Comparison of ENCODE assay signal across 1 cellular context in the genomic region with DNA sequence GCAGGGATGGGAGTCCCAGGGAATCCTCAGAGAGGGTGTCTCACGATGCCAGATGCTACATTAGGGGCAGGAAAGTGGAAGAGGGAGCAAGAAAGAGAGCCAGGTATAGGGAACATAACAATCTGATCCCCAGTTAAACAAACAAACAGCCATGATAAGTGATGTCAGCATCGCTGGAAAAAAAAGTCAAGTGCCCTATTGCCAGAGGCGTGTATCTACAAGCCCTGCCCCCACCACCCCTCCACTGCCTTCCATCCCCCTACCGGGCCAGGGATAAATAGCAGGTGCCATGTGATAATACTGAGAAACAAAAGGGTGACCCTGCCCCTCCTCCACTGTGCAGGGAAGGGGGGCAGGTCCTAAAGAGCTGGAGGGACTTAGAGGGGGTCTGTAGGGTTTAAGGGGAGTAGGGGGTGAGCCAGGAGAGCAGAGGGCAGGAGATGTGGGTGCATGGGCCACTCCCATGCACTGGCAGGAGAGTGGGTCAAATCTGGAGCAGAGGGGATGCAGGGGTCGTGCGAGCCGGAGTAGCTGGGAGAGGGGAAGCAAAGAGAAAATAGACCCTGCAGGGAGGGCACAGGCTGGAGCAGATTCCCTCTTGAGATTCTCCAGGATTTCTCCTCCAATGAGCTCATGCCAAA.
TF ChIP-seq lines count a peak whose summit lies in the region.

No MANE protein-coding gene starts in this region.

TF ChIP-seq in GM12878, 131 proteins besides CTCF, POLR2A, EP300 and RAD21 (continued from another document):
- TF ChIP-seq, protein P1, sequence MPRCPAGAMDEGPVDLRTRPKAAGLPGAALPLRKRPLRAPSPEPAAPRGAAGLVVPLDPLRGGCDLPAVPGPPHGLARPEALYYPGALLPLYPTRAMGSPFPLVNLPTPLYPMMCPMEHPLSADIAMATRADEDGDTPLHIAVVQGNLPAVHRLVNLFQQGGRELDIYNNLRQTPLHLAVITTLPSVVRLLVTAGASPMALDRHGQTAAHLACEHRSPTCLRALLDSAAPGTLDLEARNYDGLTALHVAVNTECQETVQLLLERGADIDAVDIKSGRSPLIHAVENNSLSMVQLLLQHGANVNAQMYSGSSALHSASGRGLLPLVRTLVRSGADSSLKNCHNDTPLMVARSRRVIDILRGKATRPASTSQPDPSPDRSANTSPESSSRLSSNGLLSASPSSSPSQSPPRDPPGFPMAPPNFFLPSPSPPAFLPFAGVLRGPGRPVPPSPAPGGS (IDR thresholded peaks at IDR 0.05; ENCODE audit: borderline replicate concordance, insufficient read depth, low read depth, low read length, poor library complexity, severe bottlenecking): no peak
- TF ChIP-seq, protein P2, sequence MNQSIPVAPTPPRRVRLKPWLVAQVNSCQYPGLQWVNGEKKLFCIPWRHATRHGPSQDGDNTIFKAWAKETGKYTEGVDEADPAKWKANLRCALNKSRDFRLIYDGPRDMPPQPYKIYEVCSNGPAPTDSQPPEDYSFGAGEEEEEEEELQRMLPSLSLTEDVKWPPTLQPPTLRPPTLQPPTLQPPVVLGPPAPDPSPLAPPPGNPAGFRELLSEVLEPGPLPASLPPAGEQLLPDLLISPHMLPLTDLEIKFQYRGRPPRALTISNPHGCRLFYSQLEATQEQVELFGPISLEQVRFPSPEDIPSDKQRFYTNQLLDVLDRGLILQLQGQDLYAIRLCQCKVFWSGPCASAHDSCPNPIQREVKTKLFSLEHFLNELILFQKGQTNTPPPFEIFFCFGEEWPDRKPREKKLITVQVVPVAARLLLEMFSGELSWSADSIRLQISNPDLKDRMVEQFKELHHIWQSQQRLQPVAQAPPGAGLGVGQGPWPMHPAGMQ (IDR thresholded peaks at IDR 0.05; ENCODE audit: borderline replicate concordance): no peak
- TF ChIP-seq, protein P3, sequence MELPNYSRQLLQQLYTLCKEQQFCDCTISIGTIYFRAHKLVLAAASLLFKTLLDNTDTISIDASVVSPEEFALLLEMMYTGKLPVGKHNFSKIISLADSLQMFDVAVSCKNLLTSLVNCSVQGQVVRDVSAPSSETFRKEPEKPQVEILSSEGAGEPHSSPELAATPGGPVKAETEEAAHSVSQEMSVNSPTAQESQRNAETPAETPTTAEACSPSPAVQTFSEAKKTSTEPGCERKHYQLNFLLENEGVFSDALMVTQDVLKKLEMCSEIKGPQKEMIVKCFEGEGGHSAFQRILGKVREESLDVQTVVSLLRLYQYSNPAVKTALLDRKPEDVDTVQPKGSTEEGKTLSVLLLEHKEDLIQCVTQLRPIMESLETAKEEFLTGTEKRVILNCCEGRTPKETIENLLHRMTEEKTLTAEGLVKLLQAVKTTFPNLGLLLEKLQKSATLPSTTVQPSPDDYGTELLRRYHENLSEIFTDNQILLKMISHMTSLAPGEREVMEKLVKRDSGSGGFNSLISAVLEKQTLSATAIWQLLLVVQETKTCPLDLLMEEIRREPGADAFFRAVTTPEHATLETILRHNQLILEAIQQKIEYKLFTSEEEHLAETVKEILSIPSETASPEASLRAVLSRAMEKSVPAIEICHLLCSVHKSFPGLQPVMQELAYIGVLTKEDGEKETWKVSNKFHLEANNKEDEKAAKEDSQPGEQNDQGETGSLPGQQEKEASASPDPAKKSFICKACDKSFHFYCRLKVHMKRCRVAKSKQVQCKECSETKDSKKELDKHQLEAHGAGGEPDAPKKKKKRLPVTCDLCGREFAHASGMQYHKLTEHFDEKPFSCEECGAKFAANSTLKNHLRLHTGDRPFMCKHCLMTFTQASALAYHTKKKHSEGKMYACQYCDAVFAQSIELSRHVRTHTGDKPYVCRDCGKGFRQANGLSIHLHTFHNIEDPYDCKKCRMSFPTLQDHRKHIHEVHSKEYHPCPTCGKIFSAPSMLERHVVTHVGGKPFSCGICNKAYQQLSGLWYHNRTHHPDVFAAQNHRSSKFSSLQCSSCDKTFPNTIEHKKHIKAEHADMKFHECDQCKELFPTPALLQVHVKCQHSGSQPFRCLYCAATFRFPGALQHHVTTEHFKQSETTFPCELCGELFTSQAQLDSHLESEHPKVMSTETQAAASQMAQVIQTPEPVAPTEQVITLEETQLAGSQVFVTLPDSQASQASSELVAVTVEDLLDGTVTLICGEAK (IDR thresholded peaks at IDR 0.05; ENCODE audit: borderline replicate concordance): no peak
- TF ChIP-seq, protein P4, sequence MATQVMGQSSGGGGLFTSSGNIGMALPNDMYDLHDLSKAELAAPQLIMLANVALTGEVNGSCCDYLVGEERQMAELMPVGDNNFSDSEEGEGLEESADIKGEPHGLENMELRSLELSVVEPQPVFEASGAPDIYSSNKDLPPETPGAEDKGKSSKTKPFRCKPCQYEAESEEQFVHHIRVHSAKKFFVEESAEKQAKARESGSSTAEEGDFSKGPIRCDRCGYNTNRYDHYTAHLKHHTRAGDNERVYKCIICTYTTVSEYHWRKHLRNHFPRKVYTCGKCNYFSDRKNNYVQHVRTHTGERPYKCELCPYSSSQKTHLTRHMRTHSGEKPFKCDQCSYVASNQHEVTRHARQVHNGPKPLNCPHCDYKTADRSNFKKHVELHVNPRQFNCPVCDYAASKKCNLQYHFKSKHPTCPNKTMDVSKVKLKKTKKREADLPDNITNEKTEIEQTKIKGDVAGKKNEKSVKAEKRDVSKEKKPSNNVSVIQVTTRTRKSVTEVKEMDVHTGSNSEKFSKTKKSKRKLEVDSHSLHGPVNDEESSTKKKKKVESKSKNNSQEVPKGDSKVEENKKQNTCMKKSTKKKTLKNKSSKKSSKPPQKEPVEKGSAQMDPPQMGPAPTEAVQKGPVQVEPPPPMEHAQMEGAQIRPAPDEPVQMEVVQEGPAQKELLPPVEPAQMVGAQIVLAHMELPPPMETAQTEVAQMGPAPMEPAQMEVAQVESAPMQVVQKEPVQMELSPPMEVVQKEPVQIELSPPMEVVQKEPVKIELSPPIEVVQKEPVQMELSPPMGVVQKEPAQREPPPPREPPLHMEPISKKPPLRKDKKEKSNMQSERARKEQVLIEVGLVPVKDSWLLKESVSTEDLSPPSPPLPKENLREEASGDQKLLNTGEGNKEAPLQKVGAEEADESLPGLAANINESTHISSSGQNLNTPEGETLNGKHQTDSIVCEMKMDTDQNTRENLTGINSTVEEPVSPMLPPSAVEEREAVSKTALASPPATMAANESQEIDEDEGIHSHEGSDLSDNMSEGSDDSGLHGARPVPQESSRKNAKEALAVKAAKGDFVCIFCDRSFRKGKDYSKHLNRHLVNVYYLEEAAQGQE (IDR thresholded peaks at IDR 0.05; ENCODE audit: low read depth, low read length): no peak
- TF ChIP-seq, protein P5, sequence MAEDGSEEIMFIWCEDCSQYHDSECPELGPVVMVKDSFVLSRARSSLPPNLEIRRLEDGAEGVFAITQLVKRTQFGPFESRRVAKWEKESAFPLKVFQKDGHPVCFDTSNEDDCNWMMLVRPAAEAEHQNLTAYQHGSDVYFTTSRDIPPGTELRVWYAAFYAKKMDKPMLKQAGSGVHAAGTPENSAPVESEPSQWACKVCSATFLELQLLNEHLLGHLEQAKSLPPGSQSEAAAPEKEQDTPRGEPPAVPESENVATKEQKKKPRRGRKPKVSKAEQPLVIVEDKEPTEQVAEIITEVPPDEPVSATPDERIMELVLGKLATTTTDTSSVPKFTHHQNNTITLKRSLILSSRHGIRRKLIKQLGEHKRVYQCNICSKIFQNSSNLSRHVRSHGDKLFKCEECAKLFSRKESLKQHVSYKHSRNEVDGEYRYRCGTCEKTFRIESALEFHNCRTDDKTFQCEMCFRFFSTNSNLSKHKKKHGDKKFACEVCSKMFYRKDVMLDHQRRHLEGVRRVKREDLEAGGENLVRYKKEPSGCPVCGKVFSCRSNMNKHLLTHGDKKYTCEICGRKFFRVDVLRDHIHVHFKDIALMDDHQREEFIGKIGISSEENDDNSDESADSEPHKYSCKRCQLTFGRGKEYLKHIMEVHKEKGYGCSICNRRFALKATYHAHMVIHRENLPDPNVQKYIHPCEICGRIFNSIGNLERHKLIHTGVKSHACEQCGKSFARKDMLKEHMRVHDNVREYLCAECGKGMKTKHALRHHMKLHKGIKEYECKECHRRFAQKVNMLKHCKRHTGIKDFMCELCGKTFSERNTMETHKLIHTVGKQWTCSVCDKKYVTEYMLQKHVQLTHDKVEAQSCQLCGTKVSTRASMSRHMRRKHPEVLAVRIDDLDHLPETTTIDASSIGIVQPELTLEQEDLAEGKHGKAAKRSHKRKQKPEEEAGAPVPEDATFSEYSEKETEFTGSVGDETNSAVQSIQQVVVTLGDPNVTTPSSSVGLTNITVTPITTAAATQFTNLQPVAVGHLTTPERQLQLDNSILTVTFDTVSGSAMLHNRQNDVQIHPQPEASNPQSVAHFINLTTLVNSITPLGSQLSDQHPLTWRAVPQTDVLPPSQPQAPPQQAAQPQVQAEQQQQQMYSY (CRISPR knock-in tag; IDR thresholded peaks at IDR 0.05): no peak
- no peak for TF ChIP-seq CREM (IDR thresholded peaks at IDR 0.05; ENCODE audit: low read depth)
- no peak for TF ChIP-seq SREBF2 (IDR thresholded peaks at IDR 0.05; ENCODE audit: low read length)
- TF ChIP-seq, protein P6, sequence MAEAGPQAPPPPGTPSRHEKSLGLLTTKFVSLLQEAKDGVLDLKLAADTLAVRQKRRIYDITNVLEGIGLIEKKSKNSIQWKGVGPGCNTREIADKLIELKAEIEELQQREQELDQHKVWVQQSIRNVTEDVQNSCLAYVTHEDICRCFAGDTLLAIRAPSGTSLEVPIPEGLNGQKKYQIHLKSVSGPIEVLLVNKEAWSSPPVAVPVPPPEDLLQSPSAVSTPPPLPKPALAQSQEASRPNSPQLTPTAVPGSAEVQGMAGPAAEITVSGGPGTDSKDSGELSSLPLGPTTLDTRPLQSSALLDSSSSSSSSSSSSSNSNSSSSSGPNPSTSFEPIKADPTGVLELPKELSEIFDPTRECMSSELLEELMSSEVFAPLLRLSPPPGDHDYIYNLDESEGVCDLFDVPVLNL (IDR thresholded peaks at IDR 0.05; ENCODE audit: low read depth, low read length): no peak
- TF ChIP-seq STAT1 (conservative IDR thresholded peaks at IDR 0.05): no peak
- no peak for TF ChIP-seq ASH2L (IDR thresholded peaks at IDR 0.05; ENCODE audit: borderline replicate concordance, low read depth)
- no peak for TF ChIP-seq FOS (IDR thresholded peaks at IDR 0.05; ENCODE audit: borderline replicate concordance, extremely low read depth, insufficient read length)
- TF ChIP-seq ATF7 (IDR thresholded peaks at IDR 0.05; ENCODE audit: low read depth): no peak
- TF ChIP-seq, protein P7, sequence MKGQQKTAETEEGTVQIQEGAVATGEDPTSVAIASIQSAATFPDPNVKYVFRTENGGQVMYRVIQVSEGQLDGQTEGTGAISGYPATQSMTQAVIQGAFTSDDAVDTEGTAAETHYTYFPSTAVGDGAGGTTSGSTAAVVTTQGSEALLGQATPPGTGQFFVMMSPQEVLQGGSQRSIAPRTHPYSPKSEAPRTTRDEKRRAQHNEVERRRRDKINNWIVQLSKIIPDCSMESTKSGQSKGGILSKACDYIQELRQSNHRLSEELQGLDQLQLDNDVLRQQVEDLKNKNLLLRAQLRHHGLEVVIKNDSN (IDR thresholded peaks at IDR 0.05; ENCODE audit: borderline replicate concordance, extremely low read length, insufficient read depth, low read depth, low read length): no peak
